Comparison of ENCODE assay signal across 10 cellular contexts in genomic region chr2:39664898-39665591, GRCh38. TPM values are rescaled to one million over a fixed set of nuclear protein-coding genes. Genes with fewer than 3 reads are reported as not detected.
DNase-seq lines count a peak whose midpoint lies in the region; TF ChIP-seq lines count a peak whose summit lies in the region.
"Had no signal": no experiment of that assay in that cellular context is flagged by ENCODE, and none has a peak within 500 bp of the region (broad histone marks: within the 10 kb centered on the region; RNA-seq: fewer than 3 reads in every experiment).

No MANE protein-coding gene starts in this region.

- H3K4me1 ChIP-seq in CD4-positive, alpha-beta memory T cell (ENCODE audit: insufficient read depth, low read length) = no peaks in the 10 kb centered on the region
- H3K4me1 ChIP-seq in NT2/D1 (ENCODE audit: insufficient read depth, insufficient read length) = no peaks in the 10 kb centered on the region

- H3K9me3 Mint-ChIP-seq in CD4-positive, alpha-beta memory T cell = peaks cover 0 to 3% (median 0%) of the 10 kb centered on the region in 8 donors
- no peaks in the 10 kb centered on the region for H3K9me3 Mint-ChIP-seq in endothelial cell (ENCODE audit: unreplicated experiment)
- H3K9me3 Mint-ChIP-seq in neural crest cell = no peaks in the 10 kb centered on the region

- peaks cover 12% of the 10 kb centered on the region for H3K27me3 ChIP-seq in CD4-positive, alpha-beta memory T cell (ENCODE audit: insufficient read depth, low read length)
- H3K27me3 ChIP-seq in NT2/D1 (ENCODE audit: insufficient read depth, insufficient read length) = peaks cover 46% of the 10 kb centered on the region

- DNase-seq in CD4-positive, alpha-beta memory T cell = no peak
- DNase-seq in NT2/D1 (ENCODE audit: low read depth, low spot score) (no peak), endothelial cell (ENCODE audit: low spot score) (peak; percentile 45), neural crest cell (ENCODE audit: low read depth, low spot score) (peak; percentile 31), kidney tubule cell (ENCODE audit: low spot score) (no peak), H4 (ENCODE audit: low spot score) (no peak)
- DNase-seq in stimulated activated CD8-positive, alpha-beta memory T cell treated with anti-CD3 and anti-CD28 coated beads, Interleukin-4, amount 100 ng/mL, for 48 hours = no peak
- DNase-seq in stimulated activated CD4-positive, alpha-beta T cell treated with anti-CD3 and anti-CD28 coated beads, Interleukin-1b, Interleukin-23, amount 100 ng/mL, for 48 hours = no peak
- DNase-seq: occipital lobe had no signal

- H3K9me3 ChIP-seq in CD4-positive, alpha-beta memory T cell (ENCODE audit: control insufficient read depth in 1 of 2, low read length in 2 of 2) = no peaks in the 10 kb centered on the region
- no peaks in the 10 kb centered on the region for H3K9me3 ChIP-seq in NT2/D1 (ENCODE audit: insufficient read depth, low read length)
- H3K9me3 ChIP-seq: gastroesophageal sphincter had no signal

- TF ChIP-seq CTCF in endothelial cell (IDR thresholded peaks at IDR 0.05; ENCODE audit: unreplicated experiment) = no peak
- no peak for TF ChIP-seq CTCF in neural crest cell (conservative IDR thresholded peaks at IDR 0.05)

- intact Hi-C loops in CD4-positive, alpha-beta memory T cell (cut with micrococcal nuclease) = no loop called here

- no peak overlapping the region for H3K27ac Mint-ChIP-seq in CD4-positive, alpha-beta memory T cell
- H3K27ac Mint-ChIP-seq in endothelial cell (ENCODE audit: unreplicated experiment) (peak overlapping the region; percentile 63), neural crest cell (ENCODE audit: unreplicated experiment) (peak overlapping the region; percentile 92)

- H3K4me1 Mint-ChIP-seq in CD4-positive, alpha-beta memory T cell = peaks cover 3 to 23% (median 10%) of the 10 kb centered on the region in 4 donors
- H3K4me1 Mint-ChIP-seq in endothelial cell (ENCODE audit: unreplicated experiment) = peaks cover 24% of the 10 kb centered on the region
- peaks cover 22% of the 10 kb centered on the region for H3K4me1 Mint-ChIP-seq in neural crest cell

- CTCF ChIA-PET in CD4-positive, alpha-beta memory T cell (lab: Charles Lee; ENCODE audit: partially characterized antibody) = no interaction called here

- H3K27ac ChIP-seq in CD4-positive, alpha-beta memory T cell (ENCODE audit: low read depth, low read length) = no peak overlapping the region

- no peak overlapping the region for H3K4me3 ChIP-seq in CD4-positive, alpha-beta memory T cell (ENCODE audit: low read length in 2 of 2)
- H3K4me3 ChIP-seq in NT2/D1 (ENCODE audit: insufficient read length, low read depth) = peak overlapping the region; percentile 36

- POLR2A ChIA-PET in CD4-positive, alpha-beta memory T cell (lab: Charles Lee; ENCODE audit: partially characterized antibody) = no interaction called here

- no peaks in the 10 kb centered on the region for H3K36me3 ChIP-seq in CD4-positive, alpha-beta memory T cell (ENCODE audit: insufficient read depth, low read length)
- H3K36me3 ChIP-seq in NT2/D1 (ENCODE audit: insufficient read depth, insufficient read length, low read length) = no peaks in the 10 kb centered on the region
- H3K36me3 ChIP-seq: gastroesophageal sphincter had no signal

- H3K9ac ChIP-seq in NT2/D1 (ENCODE audit: insufficient read length, low read depth) = peak overlapping the region; percentile 47

- H3K4me3 Mint-ChIP-seq in CD4-positive, alpha-beta memory T cell = peak overlapping the region in 7 of 8 donors; percentile 26 to 59 (median 51)
- H3K4me3 Mint-ChIP-seq in endothelial cell (ENCODE audit: unreplicated experiment) (peak overlapping the region; percentile 95), neural crest cell (peak overlapping the region; percentile 97)

- H3K36me3 Mint-ChIP-seq in CD4-positive, alpha-beta memory T cell = no peaks in the 10 kb centered on the region
- H3K36me3 Mint-ChIP-seq in endothelial cell (ENCODE audit: low read depth, unreplicated experiment) (peaks cover 9% of the 10 kb centered on the region), neural crest cell (ENCODE audit: low read depth) (no peaks in the 10 kb centered on the region)

- peaks cover 39 to 53% of the 10 kb centered on the region in 2 donors for H3K27me3 Mint-ChIP-seq in CD4-positive, alpha-beta memory T cell
- H3K27me3 Mint-ChIP-seq in endothelial cell (ENCODE audit: unreplicated experiment) (peaks cover 20% of the 10 kb centered on the region), neural crest cell (ENCODE audit: low read depth) (peaks cover 40% of the 10 kb centered on the region)

RNA-seq across cellular contexts. Expression of gene TMEM178A, which starts 0.7 kb away (rescaled TPM):
- total RNA-seq in CD4-positive, alpha-beta memory T cell = not detected
- not detected for polyA plus RNA-seq in CD4-positive, alpha-beta memory T cell
- total RNA-seq in endothelial cell (ENCODE audit: unreplicated experiment) = 4.8 TPM
- 12.0 and 12.3 TPM in 2 replicates for total RNA-seq in neural crest cell
- not detected in 2 replicates for total RNA-seq in H4 (2014; rRNA removed; shearing (Covaris generic))

Comparison
In these comparisons a context has a peak if more than half of its experiments do, and no peak if none do; other contexts are left out.
1. DNase-seq: peak in endothelial cell (single experiment) and neural crest cell (single experiment); none in CD4-positive, alpha-beta memory T cell (0 of 5), NT2/D1 (single experiment), kidney tubule cell (single experiment), H4 (single experiment), stimulated activated CD8-positive, alpha-beta memory T cell treated with anti-CD3 and anti-CD28 coated beads, Interleukin-4, amount 100 ng/mL, for 48 hours (single experiment) and stimulated activated CD4-positive, alpha-beta T cell treated with anti-CD3 and anti-CD28 coated beads, Interleukin-1b, Interleukin-23, amount 100 ng/mL, for 48 hours (single experiment).
2. H3K27ac Mint-ChIP-seq: peak in endothelial cell (single experiment) and neural crest cell (single experiment); none in CD4-positive, alpha-beta memory T cell (0 of 7).
3. Peak in every context shown above with its lines, with median percentiles within 50 percentile points of each other: H3K4me3 Mint-ChIP-seq.